ENCODE assay signal across 8 cellular contexts in the genomic region with DNA sequence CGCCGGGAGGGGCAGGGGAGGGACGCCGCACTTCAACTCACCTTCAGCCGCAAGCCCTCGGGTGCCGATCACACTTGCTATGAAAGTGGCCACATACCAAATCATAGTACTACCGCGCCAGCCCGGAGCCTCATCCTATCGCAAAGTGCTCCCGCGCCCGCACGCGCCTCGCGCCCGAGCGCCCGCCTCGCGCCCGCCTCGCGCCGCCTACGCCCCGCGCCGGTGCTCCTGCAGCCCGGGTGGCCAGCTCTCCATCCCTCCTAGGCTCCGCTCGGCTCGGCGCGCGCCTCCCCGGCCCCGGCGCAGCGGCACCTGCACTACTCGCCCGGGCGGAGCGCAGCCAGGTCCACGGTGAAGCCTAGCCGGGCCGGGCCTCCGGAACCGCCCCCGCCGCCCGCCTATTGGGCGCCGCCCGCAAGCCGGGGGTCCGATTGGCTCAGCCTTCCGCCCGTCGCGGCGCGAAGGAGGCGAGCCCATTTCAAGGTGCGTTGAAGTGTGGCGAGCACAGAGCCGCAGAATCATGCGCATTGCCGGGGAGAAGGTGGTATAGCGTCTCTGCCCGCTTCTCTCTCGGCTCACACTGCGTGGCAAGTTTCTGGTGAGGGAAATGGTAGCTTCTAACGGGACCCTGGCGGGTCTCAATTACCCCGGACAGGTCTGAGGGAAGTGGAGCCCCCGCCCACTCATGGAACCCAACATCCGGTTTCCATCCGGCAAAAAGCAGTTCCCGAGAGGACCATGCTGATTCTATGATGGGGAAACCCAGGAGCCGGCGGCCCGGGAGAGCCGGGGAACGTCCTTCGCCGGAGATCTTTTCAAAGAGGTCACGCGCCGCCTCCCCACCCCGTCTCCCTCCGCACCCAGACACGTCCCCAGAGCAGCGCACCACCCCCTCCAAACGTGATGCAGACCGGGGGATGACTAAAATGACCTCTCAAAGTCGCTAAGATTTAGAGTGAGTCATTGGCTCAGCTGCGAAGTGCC. TPM values are rescaled to one million over a fixed set of nuclear protein-coding genes. Genes with fewer than 3 reads are reported as not detected.
DNase-seq lines count a peak whose midpoint lies in the region; ATAC-seq, FAIRE-seq and TF ChIP-seq lines count a peak whose summit lies in the region.

A gene with protein sequence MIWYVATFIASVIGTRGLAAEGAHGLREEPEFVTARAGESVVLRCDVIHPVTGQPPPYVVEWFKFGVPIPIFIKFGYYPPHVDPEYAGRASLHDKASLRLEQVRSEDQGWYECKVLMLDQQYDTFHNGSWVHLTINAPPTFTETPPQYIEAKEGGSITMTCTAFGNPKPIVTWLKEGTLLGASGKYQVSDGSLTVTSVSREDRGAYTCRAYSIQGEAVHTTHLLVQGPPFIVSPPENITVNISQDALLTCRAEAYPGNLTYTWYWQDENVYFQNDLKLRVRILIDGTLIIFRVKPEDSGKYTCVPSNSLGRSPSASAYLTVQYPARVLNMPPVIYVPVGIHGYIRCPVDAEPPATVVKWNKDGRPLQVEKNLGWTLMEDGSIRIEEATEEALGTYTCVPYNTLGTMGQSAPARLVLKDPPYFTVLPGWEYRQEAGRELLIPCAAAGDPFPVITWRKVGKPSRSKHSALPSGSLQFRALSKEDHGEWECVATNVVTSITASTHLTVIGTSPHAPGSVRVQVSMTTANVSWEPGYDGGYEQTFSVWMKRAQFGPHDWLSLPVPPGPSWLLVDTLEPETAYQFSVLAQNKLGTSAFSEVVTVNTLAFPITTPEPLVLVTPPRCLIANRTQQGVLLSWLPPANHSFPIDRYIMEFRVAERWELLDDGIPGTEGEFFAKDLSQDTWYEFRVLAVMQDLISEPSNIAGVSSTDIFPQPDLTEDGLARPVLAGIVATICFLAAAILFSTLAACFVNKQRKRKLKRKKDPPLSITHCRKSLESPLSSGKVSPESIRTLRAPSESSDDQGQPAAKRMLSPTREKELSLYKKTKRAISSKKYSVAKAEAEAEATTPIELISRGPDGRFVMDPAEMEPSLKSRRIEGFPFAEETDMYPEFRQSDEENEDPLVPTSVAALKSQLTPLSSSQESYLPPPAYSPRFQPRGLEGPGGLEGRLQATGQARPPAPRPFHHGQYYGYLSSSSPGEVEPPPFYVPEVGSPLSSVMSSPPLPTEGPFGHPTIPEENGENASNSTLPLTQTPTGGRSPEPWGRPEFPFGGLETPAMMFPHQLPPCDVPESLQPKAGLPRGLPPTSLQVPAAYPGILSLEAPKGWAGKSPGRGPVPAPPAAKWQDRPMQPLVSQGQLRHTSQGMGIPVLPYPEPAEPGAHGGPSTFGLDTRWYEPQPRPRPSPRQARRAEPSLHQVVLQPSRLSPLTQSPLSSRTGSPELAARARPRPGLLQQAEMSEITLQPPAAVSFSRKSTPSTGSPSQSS (N-terminal part only) (minus strand): TSS at position 319 of the 984 bp plus-strand sequence. CDS start 214 bp downstream, at position 105.

- H3K9me3 ChIP-seq in HEK293 (ENCODE audit: control insufficient read depth, insufficient read depth, low read depth, low read length) (no peaks in the 10 kb centered on the region), spleen (no peaks in the 10 kb centered on the region)

- WGBS in spleen, 5 donors = 1 to 2% (median 1%) methylated on average over 26 to 100 of the region's 100 CpGs

- ATAC-seq in activated B cell treated with CpG ODN at 0.5 μM for 24 hours (ENCODE audit: low read depth) = peak; percentile 95

- no peak for TF ChIP-seq POLR2A in spleen (IDR thresholded peaks at IDR 0.05)

- TF ChIP-seq CTCF in HEK293 (tag by site-specific recombination; IDR thresholded peaks at IDR 0.05) (no peak), activated B cell treated with CpG ODN at 0.5 μM for 24 hours (IDR thresholded peaks at IDR 0.05) (no peak), bronchial epithelial cell (IDR thresholded peaks at IDR 0.05; ENCODE audit: insufficient read depth, low read length, severe bottlenecking) (no peak), spleen (IDR thresholded peaks at IDR 0.05 in 8 of 11, conservative IDR thresholded peaks at IDR 0.05 in 3 of 11) (no peak)

- intact Hi-C loops in activated B cell treated with CpG ODN at 0.5 μM for 24 hours (cut with micrococcal nuclease) (loop anchor here (1.0 to 5.0 kb wide), 3 partner anchors 60 to 296 kb away; a partner anchor contains a TSS), spleen (cut with DNase I; ENCODE audit: low total_unique reads) (no loop called here)

- H3K36me3 Mint-ChIP-seq in activated B cell treated with CpG ODN at 0.5 μM for 24 hours (ENCODE audit: low read depth) = no peaks in the 10 kb centered on the region
- H3K36me3 Mint-ChIP-seq in immature natural killer cell = no peaks in the 10 kb centered on the region

- no peak for FAIRE-seq in bronchial epithelial cell (lab: Jason Lieb, UNC)

- no peak within 1 kb of the TSS; the same call in 1 of the 2 replicates for H3K27ac ChIP-seq in HEK293 (ENCODE audit: extremely low read depth, low read depth, low read length)
- H3K27ac ChIP-seq in spleen = peak within 1 kb of the TSS in 7 of 8 donors; percentile 47 to 72 (median 58)

- DNase-seq in GM03348 (ENCODE audit: low spot score) (peak; percentile 98), NCI-H1417 treated with DMSO at 0.1 percent for 48 hours (lab: John Stamatoyannopoulos, UW) (peak; percentile 79), activated B cell treated with CpG ODN at 0.5 μM for 24 hours (peak; percentile 71), bronchial epithelial cell (ENCODE audit: low read depth) (peak; percentile 56), immature natural killer cell (peak; percentile 71 to 79 (median 74)), spleen (peak; percentile 92), Kasumi-1 (lab: John Stamatoyannopoulos, UW) (no peak)

- H3K4me1 Mint-ChIP-seq in activated B cell treated with CpG ODN at 0.5 μM for 24 hours (peaks cover 17% of the 10 kb centered on the region), immature natural killer cell (peaks cover 18 to 24% of the 10 kb centered on the region in 2 donors)

- peaks cover 3% of the 10 kb centered on the region; the same call in 1 of the 2 replicates for H3K4me1 ChIP-seq in HEK293 (ENCODE audit: control insufficient read depth, insufficient read depth, low read length)
- H3K4me1 ChIP-seq in spleen = peaks cover 18 to 58% (median 42%) of the 10 kb centered on the region in 6 donors

- POLR2A ChIA-PET in HEK293 (lab: Yijun Ruan, JAX) = interaction anchor here (0.9 to 1.2 kb wide), 3 partner anchors 8 to 77 kb away, joined by 3 read pairs; no protein-coding TSS in a partner anchor
- POLR2A ChIA-PET in activated B cell treated with CpG ODN at 0.5 μM for 24 hours (lab: Charles Lee) = no interaction called here

- H3K27ac Mint-ChIP-seq in activated B cell treated with CpG ODN at 0.5 μM for 24 hours (peak within 1 kb of the TSS; percentile 30), immature natural killer cell (peak within 1 kb of the TSS in 1 of 6 donors; percentile 35)

- H3K4me3 ChIP-seq in HEK293 (ENCODE audit: low read depth, low read length) = peak within 1 kb of the TSS; percentile 59
- peak within 1 kb of the TSS; percentile 44 for H3K4me3 ChIP-seq in bronchial epithelial cell (ENCODE audit: low read depth, low read length)
- peak within 1 kb of the TSS; percentile 50 to 90 (median 63) for H3K4me3 ChIP-seq in spleen

- H3K9me3 Mint-ChIP-seq in activated B cell treated with CpG ODN at 0.5 μM for 24 hours (no peaks in the 10 kb centered on the region), immature natural killer cell (no peaks in the 10 kb centered on the region)

- H3K36me3 ChIP-seq in HEK293 (ENCODE audit: control insufficient read depth in 2 of 2, insufficient read depth in 1 of 2, low read length in 2 of 2) (no peaks in the 10 kb centered on the region), bronchial epithelial cell (ENCODE audit: control insufficient read depth, insufficient read depth, low read length) (no peaks in the 10 kb centered on the region), spleen (no peaks in the 10 kb centered on the region)

- CTCF ChIA-PET in HEK293 (lab: Yijun Ruan, JAX) = interaction anchor here (0.6 to 1.3 kb wide), 3 partner anchors 9 to 35 kb away, joined by 3 read pairs; no protein-coding TSS in a partner anchor
- CTCF ChIA-PET in activated B cell treated with CpG ODN at 0.5 μM for 24 hours (lab: Charles Lee) = no interaction called here

- H3K27me3 ChIP-seq in bronchial epithelial cell (ENCODE audit: control insufficient read depth, insufficient read depth, low read length) (peaks cover 15% of the 10 kb centered on the region), spleen (replicated peaks in 1 of 7) (peaks cover 3 to 82% (median 29%) of the 10 kb centered on the region in 7 donors)

- H3K27me3 Mint-ChIP-seq in activated B cell treated with CpG ODN at 0.5 μM for 24 hours = peaks cover 46% of the 10 kb centered on the region
- peaks cover 16 to 23% (median 18%) of the 10 kb centered on the region in 3 donors for H3K27me3 Mint-ChIP-seq in immature natural killer cell (ENCODE audit: low read depth in 3 of 3)

- H3K4me3 Mint-ChIP-seq in activated B cell treated with CpG ODN at 0.5 μM for 24 hours (peak within 1 kb of the TSS; percentile 83), immature natural killer cell (peak within 1 kb of the TSS; percentile 82 to 88 (median 83))

TF ChIP-seq in HEK293, 187 proteins besides CTCF, POLR2A, EP300 and RAD21 (continues in another document):
- TF ChIP-seq KLF8 (tag by site-specific recombination; IDR thresholded peaks at IDR 0.05) (peak; percentile 42; the same call in 1 of the 2 replicates), GLIS1 (tag by site-specific recombination; IDR thresholded peaks at IDR 0.05) (peak; percentile 14; the same call in 1 of the 2 replicates), FEZF1 (tag by site-specific recombination; IDR thresholded peaks at IDR 0.05) (no peak), ZNF266 (tag by site-specific recombination; IDR thresholded peaks at IDR 0.05; ENCODE audit: low read depth) (no peak)

RNA-seq across cellular contexts. Expression of the gene that starts here (rescaled TPM):
- total RNA-seq in activated B cell treated with CpG ODN at 0.5 μM for 24 hours (0.83 and 2.0 TPM in 2 replicates), bronchial epithelial cell (under 0.01 and 0.38 TPM in 2 replicates), spleen (10 to 100 TPM in 1 of 7 donors, 1 to 10 TPM in 6; 2.4 to 11.2 (median 6.6) TPM)
- polyA plus RNA-seq in immature natural killer cell (under 1 TPM in 2 of 3 donors, not detected in 1; 0.22 to 0.45 TPM), spleen (1 to 10 TPM in 2 of 3 donors, under 1 TPM in 1; 0.50 to 2.6 (median 1.6) TPM)

Comparison
In these comparisons a context has a peak if more than half of its experiments do, and no peak if none do; other contexts are left out.
1. Peak in DNase-seq and H3K4me3 ChIP-seq in bronchial epithelial cell; RNA of the gene not detected or under 1 TPM.
2. Peak in DNase-seq in immature natural killer cell; RNA of the gene not detected or under 1 TPM.
3. DNase-seq: peak in GM03348 (single experiment), NCI-H1417 treated with DMSO at 0.1 percent for 48 hours (single experiment), activated B cell treated with CpG ODN at 0.5 μM for 24 hours (single experiment) and spleen (single experiment); none in Kasumi-1 (0 of 2).
4. Peak in every context shown above with its lines, with median percentiles within 50 percentile points of each other: H3K4me3 ChIP-seq.